In the genomic region with DNA sequence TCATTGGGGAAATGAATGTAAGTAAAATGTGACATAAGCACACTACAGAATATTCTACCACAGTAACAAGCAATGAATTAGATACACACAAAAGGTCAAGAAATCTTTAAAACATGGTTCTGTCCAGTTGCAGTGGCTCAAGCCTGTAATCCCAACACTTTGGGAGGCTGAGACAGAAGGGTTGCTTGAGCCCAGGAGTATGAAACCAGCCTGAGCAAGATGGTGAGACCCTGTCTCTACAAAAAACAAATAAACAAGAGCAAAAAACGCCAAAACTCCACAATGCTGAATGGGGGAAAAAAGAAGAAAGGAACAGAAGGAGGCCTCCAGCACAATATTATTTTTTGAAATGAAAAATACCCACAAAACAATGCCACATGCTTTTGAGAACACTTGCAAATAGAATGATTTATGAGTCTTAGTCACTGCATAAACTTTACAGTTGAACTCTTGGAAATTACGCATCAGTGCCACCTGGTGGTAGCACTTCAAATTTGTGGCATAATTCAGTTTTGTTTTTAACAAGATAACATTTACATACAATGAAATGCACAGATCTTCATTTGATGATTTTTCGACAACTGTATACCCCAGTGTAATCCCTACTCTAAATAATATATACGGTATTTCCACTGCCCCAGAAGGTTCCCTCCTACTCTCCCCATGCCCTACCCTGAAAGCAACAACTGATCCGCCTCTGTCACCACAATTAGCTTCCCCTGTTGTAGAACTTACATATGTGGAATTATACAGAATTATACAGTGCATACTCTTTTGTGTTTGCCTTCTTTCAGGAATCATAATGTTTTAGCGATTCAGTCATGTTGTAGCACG, we compare ENCODE assay signal across 1 cellular context.
TF ChIP-seq lines count a peak whose summit lies in the region.

No MANE protein-coding gene starts in this region.

TF ChIP-seq in K562, 482 proteins besides CTCF, POLR2A, EP300 and RAD21:
- 0 out of 2 replicates have a peak, but pooled peaks have one; percentile 26 for TF ChIP-seq SP1 (CRISPR knock-in tag; IDR thresholded peaks at IDR 0.05)
- TF ChIP-seq FOXK2 (conservative IDR thresholded peaks at IDR 0.05 in 1 of 2, IDR thresholded peaks at IDR 0.05 in 1 of 2; ENCODE audit: low read depth in 2 of 2), result 0 out of 4 replicates have a peak, but pooled peaks of 1 of the 2 experiments have one; percentile 33
- 0 out of 4 replicates have a peak, but pooled peaks of 1 of the 2 experiments have one; percentile 24 for TF ChIP-seq MAZ (CRISPR knock-in tag; conservative IDR thresholded peaks at IDR 0.05 in 1 of 2, IDR thresholded peaks at IDR 0.05 in 1 of 2)
- TF ChIP-seq JUND (IDR thresholded peaks at IDR 0.05; ENCODE audit: borderline replicate concordance, low read depth, low read length), result peak; percentile 73
- peak; percentile 85; the same call in 2 of the 3 replicates for TF ChIP-seq JUND (tag; IDR thresholded peaks at IDR 0.05; ENCODE audit: borderline replicate concordance, low read depth, low read length)
- 0 out of 2 replicates have a peak, but pooled peaks have one; percentile 16 for TF ChIP-seq SMARCA4 (IDR thresholded peaks at IDR 0.05)
- 0 out of 2 replicates have a peak, but pooled peaks have one; percentile 40 for TF ChIP-seq CC2D1A (IDR thresholded peaks at IDR 0.05)
- peak; percentile 98 for TF ChIP-seq MEIS2 (IDR thresholded peaks at IDR 0.05; ENCODE audit: partially characterized antibody)
- TF ChIP-seq, protein P1, sequence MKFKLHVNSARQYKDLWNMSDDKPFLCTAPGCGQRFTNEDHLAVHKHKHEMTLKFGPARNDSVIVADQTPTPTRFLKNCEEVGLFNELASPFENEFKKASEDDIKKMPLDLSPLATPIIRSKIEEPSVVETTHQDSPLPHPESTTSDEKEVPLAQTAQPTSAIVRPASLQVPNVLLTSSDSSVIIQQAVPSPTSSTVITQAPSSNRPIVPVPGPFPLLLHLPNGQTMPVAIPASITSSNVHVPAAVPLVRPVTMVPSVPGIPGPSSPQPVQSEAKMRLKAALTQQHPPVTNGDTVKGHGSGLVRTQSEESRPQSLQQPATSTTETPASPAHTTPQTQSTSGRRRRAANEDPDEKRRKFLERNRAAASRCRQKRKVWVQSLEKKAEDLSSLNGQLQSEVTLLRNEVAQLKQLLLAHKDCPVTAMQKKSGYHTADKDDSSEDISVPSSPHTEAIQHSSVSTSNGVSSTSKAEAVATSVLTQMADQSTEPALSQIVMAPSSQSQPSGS (CRISPR knock-in tag; IDR thresholded peaks at IDR 0.05), result no peak
- TF ChIP-seq, protein P2, sequence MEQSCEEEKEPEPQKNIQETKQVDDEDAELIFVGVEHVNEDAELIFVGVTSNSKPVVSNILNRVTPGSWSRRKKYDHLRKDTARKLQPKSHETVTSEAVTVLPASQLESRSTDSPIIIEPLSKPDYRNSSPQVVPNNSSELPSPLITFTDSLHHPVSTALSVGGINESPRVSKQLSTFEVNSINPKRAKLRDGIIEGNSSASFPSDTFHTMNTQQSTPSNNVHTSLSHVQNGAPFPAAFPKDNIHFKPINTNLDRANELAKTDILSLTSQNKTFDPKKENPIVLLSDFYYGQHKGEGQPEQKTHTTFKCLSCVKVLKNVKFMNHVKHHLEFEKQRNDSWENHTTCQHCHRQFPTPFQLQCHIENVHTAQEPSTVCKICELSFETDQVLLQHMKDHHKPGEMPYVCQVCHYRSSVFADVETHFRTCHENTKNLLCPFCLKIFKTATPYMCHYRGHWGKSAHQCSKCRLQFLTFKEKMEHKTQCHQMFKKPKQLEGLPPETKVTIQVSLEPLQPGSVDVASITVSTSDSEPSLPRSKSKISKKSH (CRISPR knock-in tag; IDR thresholded peaks at IDR 0.05), result no peak
- TF ChIP-seq SMC3 (conservative IDR thresholded peaks at IDR 0.05; ENCODE audit: insufficient read depth, low read depth, low read length), result peak; percentile 75
- no peak for TF ChIP-seq SLC30A9 (CRISPR knock-in tag; IDR thresholded peaks at IDR 0.05)
- peak; percentile 29; the same call in 1 of the 2 replicates for TF ChIP-seq TEAD4 (IDR thresholded peaks at IDR 0.05; ENCODE audit: low read length)
- TF ChIP-seq TEAD4 (CRISPR knock-in tag; IDR thresholded peaks at IDR 0.05; ENCODE audit: borderline replicate concordance), result no peak
- TF ChIP-seq FOSL1 (tag; conservative IDR thresholded peaks at IDR 0.05), result peak; percentile 83
- TF ChIP-seq HNRNPLL (IDR thresholded peaks at IDR 0.05; ENCODE audit: low read depth, low read length, poor library complexity, severe bottlenecking), result no peak
- TF ChIP-seq EP400 (IDR thresholded peaks at IDR 0.05), result peak; percentile 33; the same call in 1 of the 2 replicates
- TF ChIP-seq, protein P3, sequence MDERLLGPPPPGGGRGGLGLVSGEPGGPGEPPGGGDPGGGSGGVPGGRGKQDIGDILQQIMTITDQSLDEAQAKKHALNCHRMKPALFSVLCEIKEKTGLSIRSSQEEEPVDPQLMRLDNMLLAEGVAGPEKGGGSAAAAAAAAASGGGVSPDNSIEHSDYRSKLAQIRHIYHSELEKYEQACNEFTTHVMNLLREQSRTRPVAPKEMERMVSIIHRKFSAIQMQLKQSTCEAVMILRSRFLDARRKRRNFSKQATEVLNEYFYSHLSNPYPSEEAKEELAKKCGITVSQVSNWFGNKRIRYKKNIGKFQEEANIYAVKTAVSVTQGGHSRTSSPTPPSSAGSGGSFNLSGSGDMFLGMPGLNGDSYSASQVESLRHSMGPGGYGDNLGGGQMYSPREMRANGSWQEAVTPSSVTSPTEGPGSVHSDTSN (CRISPR knock-in tag; IDR thresholded peaks at IDR 0.05; ENCODE audit: low read depth), result no peak
- TF ChIP-seq, protein P3 (tag; conservative IDR thresholded peaks at IDR 0.05; ENCODE audit: low read depth), result peak; percentile 97
- TF ChIP-seq, protein P4, sequence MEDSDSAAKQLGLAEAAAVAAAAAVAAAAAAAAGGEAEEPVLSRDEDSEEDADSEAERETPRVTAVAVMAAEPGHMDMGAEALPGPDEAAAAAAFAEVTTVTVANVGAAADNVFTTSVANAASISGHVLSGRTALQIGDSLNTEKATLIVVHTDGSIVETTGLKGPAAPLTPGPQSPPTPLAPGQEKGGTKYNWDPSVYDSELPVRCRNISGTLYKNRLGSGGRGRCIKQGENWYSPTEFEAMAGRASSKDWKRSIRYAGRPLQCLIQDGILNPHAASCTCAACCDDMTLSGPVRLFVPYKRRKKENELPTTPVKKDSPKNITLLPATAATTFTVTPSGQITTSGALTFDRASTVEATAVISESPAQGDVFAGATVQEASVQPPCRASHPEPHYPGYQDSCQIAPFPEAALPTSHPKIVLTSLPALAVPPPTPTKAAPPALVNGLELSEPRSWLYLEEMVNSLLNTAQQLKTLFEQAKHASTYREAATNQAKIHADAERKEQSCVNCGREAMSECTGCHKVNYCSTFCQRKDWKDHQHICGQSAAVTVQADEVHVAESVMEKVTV (CRISPR knock-in tag; IDR thresholded peaks at IDR 0.05), result peak; percentile 63
- TF ChIP-seq RBM34 (IDR thresholded peaks at IDR 0.05; ENCODE audit: borderline replicate concordance, insufficient read depth, low read length), result no peak
- TF ChIP-seq ZNF586 (CRISPR knock-in tag; conservative IDR thresholded peaks at IDR 0.05), result no peak
- no peak for TF ChIP-seq U2AF2 (optimal IDR thresholded peaks at IDR 0.05; ENCODE audit: low read depth, low read length)
- TF ChIP-seq, protein P5, sequence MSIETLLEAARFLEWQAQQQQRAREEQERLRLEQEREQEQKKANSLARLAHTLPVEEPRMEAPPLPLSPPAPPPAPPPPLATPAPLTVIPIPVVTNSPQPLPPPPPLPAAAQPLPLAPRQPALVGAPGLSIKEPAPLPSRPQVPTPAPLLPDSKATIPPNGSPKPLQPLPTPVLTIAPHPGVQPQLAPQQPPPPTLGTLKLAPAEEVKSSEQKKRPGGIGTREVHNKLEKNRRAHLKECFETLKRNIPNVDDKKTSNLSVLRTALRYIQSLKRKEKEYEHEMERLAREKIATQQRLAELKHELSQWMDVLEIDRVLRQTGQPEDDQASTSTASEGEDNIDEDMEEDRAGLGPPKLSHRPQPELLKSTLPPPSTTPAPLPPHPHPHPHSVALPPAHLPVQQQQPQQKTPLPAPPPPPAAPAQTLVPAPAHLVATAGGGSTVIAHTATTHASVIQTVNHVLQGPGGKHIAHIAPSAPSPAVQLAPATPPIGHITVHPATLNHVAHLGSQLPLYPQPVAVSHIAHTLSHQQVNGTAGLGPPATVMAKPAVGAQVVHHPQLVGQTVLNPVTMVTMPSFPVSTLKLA (conservative IDR thresholded peaks at IDR 0.05), result peak in 1 of 2 experiments; percentile 50; a peak in 2 of 4 replicates
- TF ChIP-seq BRD4 (IDR thresholded peaks at IDR 0.05), result no peak
- TF ChIP-seq ARID1B (IDR thresholded peaks at IDR 0.05), result peak; percentile 18; the same call in 1 of the 2 replicates
- TF ChIP-seq, protein P6, sequence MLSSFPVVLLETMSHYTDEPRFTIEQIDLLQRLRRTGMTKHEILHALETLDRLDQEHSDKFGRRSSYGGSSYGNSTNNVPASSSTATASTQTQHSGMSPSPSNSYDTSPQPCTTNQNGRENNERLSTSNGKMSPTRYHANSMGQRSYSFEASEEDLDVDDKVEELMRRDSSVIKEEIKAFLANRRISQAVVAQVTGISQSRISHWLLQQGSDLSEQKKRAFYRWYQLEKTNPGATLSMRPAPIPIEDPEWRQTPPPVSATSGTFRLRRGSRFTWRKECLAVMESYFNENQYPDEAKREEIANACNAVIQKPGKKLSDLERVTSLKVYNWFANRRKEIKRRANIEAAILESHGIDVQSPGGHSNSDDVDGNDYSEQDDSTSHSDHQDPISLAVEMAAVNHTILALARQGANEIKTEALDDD (IDR thresholded peaks at IDR 0.05), result peak; percentile 46; the same call in 1 of the 2 replicates
- TF ChIP-seq, protein P7, sequence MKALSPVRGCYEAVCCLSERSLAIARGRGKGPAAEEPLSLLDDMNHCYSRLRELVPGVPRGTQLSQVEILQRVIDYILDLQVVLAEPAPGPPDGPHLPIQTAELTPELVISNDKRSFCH (CRISPR knock-in tag; IDR thresholded peaks at IDR 0.05), result no peak
- TF ChIP-seq, protein P7 (tag; IDR thresholded peaks at IDR 0.05), result no peak
- TF ChIP-seq ZNF23 (CRISPR knock-in tag; IDR thresholded peaks at IDR 0.05), result no peak
- TF ChIP-seq, protein P8, sequence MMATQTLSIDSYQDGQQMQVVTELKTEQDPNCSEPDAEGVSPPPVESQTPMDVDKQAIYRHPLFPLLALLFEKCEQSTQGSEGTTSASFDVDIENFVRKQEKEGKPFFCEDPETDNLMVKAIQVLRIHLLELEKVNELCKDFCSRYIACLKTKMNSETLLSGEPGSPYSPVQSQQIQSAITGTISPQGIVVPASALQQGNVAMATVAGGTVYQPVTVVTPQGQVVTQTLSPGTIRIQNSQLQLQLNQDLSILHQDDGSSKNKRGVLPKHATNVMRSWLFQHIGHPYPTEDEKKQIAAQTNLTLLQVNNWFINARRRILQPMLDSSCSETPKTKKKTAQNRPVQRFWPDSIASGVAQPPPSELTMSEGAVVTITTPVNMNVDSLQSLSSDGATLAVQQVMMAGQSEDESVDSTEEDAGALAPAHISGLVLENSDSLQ (IDR thresholded peaks at IDR 0.05), result peak; percentile 96
- TF ChIP-seq, protein P9, sequence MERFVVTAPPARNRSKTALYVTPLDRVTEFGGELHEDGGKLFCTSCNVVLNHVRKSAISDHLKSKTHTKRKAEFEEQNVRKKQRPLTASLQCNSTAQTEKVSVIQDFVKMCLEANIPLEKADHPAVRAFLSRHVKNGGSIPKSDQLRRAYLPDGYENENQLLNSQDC (CRISPR knock-in tag; IDR thresholded peaks at IDR 0.05), result no peak
- peak; percentile 40; the same call in 1 of the 2 replicates for TF ChIP-seq NFE2 (IDR thresholded peaks at IDR 0.05; ENCODE audit: low read depth)
- TF ChIP-seq DPF2 (IDR thresholded peaks at IDR 0.05), result peak; percentile 61
- TF ChIP-seq NBN (IDR thresholded peaks at IDR 0.05; ENCODE audit: low read depth), result 0 out of 2 replicates have a peak, but pooled peaks have one; percentile 28
